1 cellular context compared by ENCODE assay signal in genomic region chr5:176837707-176838115, GRCh38.
TF ChIP-seq lines count a peak whose summit lies in the region.

No MANE protein-coding gene starts in this region.

TF ChIP-seq in K562, 482 proteins besides CTCF, POLR2A, EP300 and RAD21 (continued from another document and continues in another):
- no peak for TF ChIP-seq MGA (IDR thresholded peaks at IDR 0.05)
- TF ChIP-seq GTF2F1 (IDR thresholded peaks at IDR 0.05; ENCODE audit: low read depth, low read length): no peak
- no peak for TF ChIP-seq ZHX1 (conservative IDR thresholded peaks at IDR 0.05; ENCODE audit: low read length)
- TF ChIP-seq PKNOX1 (IDR thresholded peaks at IDR 0.05): no peak
- no peak for TF ChIP-seq BRF1 (IDR thresholded peaks at IDR 0.05; ENCODE audit: borderline replicate concordance, extremely low read depth, insufficient read length)
- TF ChIP-seq MTA3 (IDR thresholded peaks at IDR 0.05; ENCODE audit: borderline replicate concordance): no peak
- TF ChIP-seq KDM2B (CRISPR knock-in tag; IDR thresholded peaks at IDR 0.05): 0 out of 2 replicates have a peak, but pooled peaks have one; percentile 39
- peak; percentile 100 for TF ChIP-seq ZNF511 (CRISPR knock-in tag; IDR thresholded peaks at IDR 0.05)
- peak; percentile 97 for TF ChIP-seq IRF2 (CRISPR knock-in tag; IDR thresholded peaks at IDR 0.05)
- TF ChIP-seq SPI1 (IDR thresholded peaks at IDR 0.05; ENCODE audit: borderline replicate concordance, low read depth, low read length): no peak
- peak; percentile 95 for TF ChIP-seq XRCC5 (IDR thresholded peaks at IDR 0.05; ENCODE audit: low read depth, low read length)
- TF ChIP-seq COPS2 (conservative IDR thresholded peaks at IDR 0.05): no peak
- TF ChIP-seq GABPB1 (CRISPR knock-in tag; IDR thresholded peaks at IDR 0.05): peak; percentile 94
- peak; percentile 68 for TF ChIP-seq MYC (IDR thresholded peaks at IDR 0.05; ENCODE audit: low read depth, low read length)
- TF ChIP-seq MYC (CRISPR knock-in tag; IDR thresholded peaks at IDR 0.05; ENCODE audit: borderline replicate concordance, low read depth): no peak
- 0 out of 2 replicates have a peak, but pooled peaks have one; percentile 45 for TF ChIP-seq KLF13 (tag; IDR thresholded peaks at IDR 0.05; ENCODE audit: borderline replicate concordance, low read depth)
- no peak for TF ChIP-seq HDAC6 (IDR thresholded peaks at IDR 0.05; ENCODE audit: low read depth, low read length)
- TF ChIP-seq MYBL2 (IDR thresholded peaks at IDR 0.05; ENCODE audit: low read depth): no peak
- TF ChIP-seq MYBL2 (CRISPR knock-in tag; IDR thresholded peaks at IDR 0.05; ENCODE audit: borderline replicate concordance): no peak
- TF ChIP-seq ZFP91 (CRISPR knock-in tag; IDR thresholded peaks at IDR 0.05): peak; percentile 85; the same call in 1 of the 2 replicates
- TF ChIP-seq MAZ (CRISPR knock-in tag; conservative IDR thresholded peaks at IDR 0.05 in 1 of 2, IDR thresholded peaks at IDR 0.05 in 1 of 2): peak; percentile 75 to 100
- TF ChIP-seq ZNF584 (CRISPR knock-in tag; IDR thresholded peaks at IDR 0.05; ENCODE audit: low read depth): peak; percentile 97
- TF ChIP-seq HIVEP1 (CRISPR knock-in tag; IDR thresholded peaks at IDR 0.05): 0 out of 2 replicates have a peak, but pooled peaks have one; percentile 65
- peak in 1 of 2 experiments; percentile 94; a peak in 2 of 4 replicates for TF ChIP-seq FOXA3 (CRISPR knock-in tag; conservative IDR thresholded peaks at IDR 0.05 in 1 of 2, IDR thresholded peaks at IDR 0.05 in 1 of 2)
- TF ChIP-seq ZBTB12 (CRISPR knock-in tag; IDR thresholded peaks at IDR 0.05): no peak
- TF ChIP-seq MCM5 (IDR thresholded peaks at IDR 0.05; ENCODE audit: low read depth): no peak
- no peak for TF ChIP-seq RBFOX2 (IDR thresholded peaks at IDR 0.05; ENCODE audit: low read depth, low read length)
- TF ChIP-seq GMEB1 (CRISPR knock-in tag; IDR thresholded peaks at IDR 0.05): peak; percentile 64
- TF ChIP-seq ZKSCAN8 (CRISPR knock-in tag; IDR thresholded peaks at IDR 0.05): peak; percentile 67
- peak; percentile 76; the same call in 1 of the 2 replicates for TF ChIP-seq ZNF140 (CRISPR knock-in tag; IDR thresholded peaks at IDR 0.05)
- TF ChIP-seq IRF1 (CRISPR knock-in tag; IDR thresholded peaks at IDR 0.05; ENCODE audit: borderline replicate concordance): peak; percentile 99
